In the genomic region with DNA sequence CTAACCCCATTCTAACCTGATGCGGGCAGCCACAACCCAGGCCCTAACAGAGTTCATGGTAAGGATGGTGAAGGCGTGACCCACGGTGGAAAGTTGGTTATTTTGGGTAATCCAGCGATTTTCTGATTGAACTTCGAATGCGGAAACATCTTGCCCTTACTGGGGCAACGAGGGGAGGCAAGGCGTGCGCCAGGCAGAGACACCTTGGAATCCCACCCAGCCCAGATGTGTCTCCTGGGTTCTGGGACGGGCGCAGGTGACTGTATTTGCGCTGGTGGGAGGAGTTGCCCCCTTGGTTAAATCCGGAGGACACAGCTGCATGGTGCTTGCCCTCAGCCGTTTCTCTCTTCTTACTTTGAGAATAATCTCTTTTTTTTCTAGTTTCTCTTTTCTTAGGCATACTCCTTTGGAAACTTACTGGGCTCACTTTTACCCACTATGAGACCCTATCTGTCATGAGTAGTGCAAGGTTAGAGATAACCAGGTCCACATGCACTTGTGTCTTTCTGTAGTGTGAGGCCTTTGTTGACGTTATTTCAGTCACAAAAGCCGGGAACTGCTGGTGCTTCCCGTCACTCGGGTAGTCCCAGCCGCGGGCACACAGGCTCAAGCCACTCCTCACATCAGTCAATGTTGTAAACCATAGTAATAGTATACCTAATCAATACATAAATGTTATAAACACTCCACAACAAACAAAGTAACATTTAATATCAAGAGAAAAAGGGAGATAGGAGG, we compare ENCODE assay signal across 19 cellular contexts.
DNase-seq lines count a peak whose midpoint lies in the region; ATAC-seq and TF ChIP-seq lines count a peak whose summit lies in the region.
"Had no signal": no experiment of that assay in that cellular context is flagged by ENCODE, and none has a peak within 500 bp of the region (broad histone marks: within the 10 kb centered on the region; RNA-seq: fewer than 3 reads in every experiment).

No MANE protein-coding gene starts in this region.

- ATAC-seq in WTC11, result no peak
- peak in 1 of 2 donors; percentile 11 for ATAC-seq in lower lobe of right lung
- no peak for ATAC-seq in HG02870 (IDR thresholded peaks at IDR 0.05; ENCODE audit: unreplicated experiment)
- no peak for ATAC-seq in natural killer cell

- POLR2A ChIA-PET in WTC11 (lab: Charles Lee), result no interaction called here

- H3K27ac Mint-ChIP-seq in WTC11, result peak overlapping the region; percentile 90
- no peak overlapping the region for H3K27ac Mint-ChIP-seq in natural killer cell

- CTCF ChIA-PET in WTC11 (lab: Charles Lee), result no interaction called here

- 74 to 80% methylated on average over 20 of the region's 20 CpGs for WGBS in thyroid gland, 2 donors

- 0 out of 2 replicates have a peak, but pooled peaks cover 2% of the 10 kb centered on the region for H3K36me3 Mint-ChIP-seq in WTC11
- H3K36me3 Mint-ChIP-seq in natural killer cell, result no peaks in the 10 kb centered on the region
- H3K36me3 Mint-ChIP-seq: brain had no signal

- H3K27me3 Mint-ChIP-seq in WTC11 (ENCODE audit: low read depth) (no peaks in the 10 kb centered on the region), natural killer cell (ENCODE audit: low read depth in 2 of 2) (no peaks in the 10 kb centered on the region)
- H3K27me3 Mint-ChIP-seq: brain had no signal

- H3K4me1 Mint-ChIP-seq in WTC11 (peaks cover 67% of the 10 kb centered on the region), natural killer cell (peaks cover 29 to 36% of the 10 kb centered on the region in 2 donors)

- H3K27ac ChIP-seq in lower lobe of right lung (peak overlapping the region; percentile 3), thyroid gland (peak overlapping the region in 2 of 3 donors; percentile 50 to 65)
- H3K27ac ChIP-seq: colonic mucosa, stomach, transverse colon had no signal

- H3K4me3 Mint-ChIP-seq in WTC11, result no peak overlapping the region
- no peak overlapping the region for H3K4me3 Mint-ChIP-seq in natural killer cell
- H3K4me3 Mint-ChIP-seq: brain had no signal

- H3K9me3 ChIP-seq in lower lobe of right lung (no peaks in the 10 kb centered on the region), thyroid gland (no peaks in the 10 kb centered on the region)
- H3K9me3 ChIP-seq: Caco-2, colonic mucosa, stomach, transverse colon had no signal

- TF ChIP-seq CTCF in WTC11 (IDR thresholded peaks at IDR 0.05) (no peak), lower lobe of right lung (IDR thresholded peaks at IDR 0.05) (no peak), thyroid gland (IDR thresholded peaks at IDR 0.05) (no peak), natural killer cell (IDR thresholded peaks at IDR 0.05) (no peak)

- H3K27me3 ChIP-seq in lower lobe of right lung (ENCODE audit: low read depth) (no peaks in the 10 kb centered on the region), thyroid gland (no peaks in the 10 kb centered on the region)
- H3K27me3 ChIP-seq: stomach, transverse colon had no signal

- TF ChIP-seq POLR2A in thyroid gland (IDR thresholded peaks at IDR 0.05), result no peak

- H3K4me1 ChIP-seq in lower lobe of right lung, result peaks cover 44% of the 10 kb centered on the region
- H3K4me1 ChIP-seq in thyroid gland, result peaks cover 8 to 35% of the 10 kb centered on the region in 2 donors
- H3K4me1 ChIP-seq: Caco-2 had no signal

- intact Hi-C loops in lower lobe of right lung (cut with DNase I) (no loop called here), thyroid gland (cut with DNase I) (no loop called here), natural killer cell (cut with micrococcal nuclease) (no loop called here)

- peaks cover 16% of the 10 kb centered on the region for H3K36me3 ChIP-seq in lower lobe of right lung
- H3K36me3 ChIP-seq in thyroid gland, result no peaks in the 10 kb centered on the region
- H3K36me3 ChIP-seq: colonic mucosa, stomach, transverse colon had no signal

- H3K4me3 ChIP-seq in lower lobe of right lung (no peak overlapping the region), thyroid gland (replicated peaks in 1 of 3) (no peak overlapping the region)
- H3K4me3 ChIP-seq: colonic mucosa, transverse colon had no signal

- peak; percentile 73 for DNase-seq in NCI-H510A treated with DMSO at 0.1 percent for 48 hours (lab: John Stamatoyannopoulos, UW)
- no peak for DNase-seq in NCI-H510A (lab: John Stamatoyannopoulos, UW)
- DNase-seq in WTC11 (ENCODE audit: low spot score), result no peak
- no peak for DNase-seq in lower lobe of right lung
- DNase-seq in thyroid gland, result peak in 1 of 2 donors; percentile 13
- no peak for DNase-seq in natural killer cell
- DNase-seq in kidney glomerular epithelial cell (lab: John Stamatoyannopoulos, UW), result no peak
- DNase-seq: activated CD4-positive, CD25-positive, alpha-beta regulatory T cell; activated gamma-delta T cell treated with Interleukin-2 at 50 U/mL for 16 hours; activated T-cell treated with anti-CD3 and anti-CD28 coated beads, Interleukin-2, amount 50 U/mL, for 1 hour; Caco-2; colonic mucosa; GOT3; NCI-H2171; stimulated activated CD4-positive, alpha-beta T cell treated with anti-CD3 and anti-CD28 coated beads, Interleukin-4, amount 100 ng/mL, for 24 hours; transverse colon had no signal

- H3K9me3 Mint-ChIP-seq in WTC11 (no peaks in the 10 kb centered on the region), natural killer cell (no peaks in the 10 kb centered on the region)
- H3K9me3 Mint-ChIP-seq: brain had no signal

TF ChIP-seq in WTC11, 78 proteins besides CTCF, POLR2A, EP300 and RAD21 (continues in another document):
- no peak for TF ChIP-seq TCF7 (CRISPR knock-in tag; IDR thresholded peaks at IDR 0.05; ENCODE audit: low read depth)
- no peak for TF ChIP-seq CBFB (CRISPR knock-in tag; IDR thresholded peaks at IDR 0.05; ENCODE audit: low read depth)
- TF ChIP-seq, protein P1, sequence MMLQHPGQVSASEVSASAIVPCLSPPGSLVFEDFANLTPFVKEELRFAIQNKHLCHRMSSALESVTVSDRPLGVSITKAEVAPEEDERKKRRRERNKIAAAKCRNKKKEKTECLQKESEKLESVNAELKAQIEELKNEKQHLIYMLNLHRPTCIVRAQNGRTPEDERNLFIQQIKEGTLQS (CRISPR knock-in tag; conservative IDR thresholded peaks at IDR 0.05), result no peak
- no peak for TF ChIP-seq JUN (CRISPR knock-in tag; IDR thresholded peaks at IDR 0.05)
- no peak for TF ChIP-seq JAZF1 (CRISPR knock-in tag; IDR thresholded peaks at IDR 0.05)
- TF ChIP-seq, protein P2, sequence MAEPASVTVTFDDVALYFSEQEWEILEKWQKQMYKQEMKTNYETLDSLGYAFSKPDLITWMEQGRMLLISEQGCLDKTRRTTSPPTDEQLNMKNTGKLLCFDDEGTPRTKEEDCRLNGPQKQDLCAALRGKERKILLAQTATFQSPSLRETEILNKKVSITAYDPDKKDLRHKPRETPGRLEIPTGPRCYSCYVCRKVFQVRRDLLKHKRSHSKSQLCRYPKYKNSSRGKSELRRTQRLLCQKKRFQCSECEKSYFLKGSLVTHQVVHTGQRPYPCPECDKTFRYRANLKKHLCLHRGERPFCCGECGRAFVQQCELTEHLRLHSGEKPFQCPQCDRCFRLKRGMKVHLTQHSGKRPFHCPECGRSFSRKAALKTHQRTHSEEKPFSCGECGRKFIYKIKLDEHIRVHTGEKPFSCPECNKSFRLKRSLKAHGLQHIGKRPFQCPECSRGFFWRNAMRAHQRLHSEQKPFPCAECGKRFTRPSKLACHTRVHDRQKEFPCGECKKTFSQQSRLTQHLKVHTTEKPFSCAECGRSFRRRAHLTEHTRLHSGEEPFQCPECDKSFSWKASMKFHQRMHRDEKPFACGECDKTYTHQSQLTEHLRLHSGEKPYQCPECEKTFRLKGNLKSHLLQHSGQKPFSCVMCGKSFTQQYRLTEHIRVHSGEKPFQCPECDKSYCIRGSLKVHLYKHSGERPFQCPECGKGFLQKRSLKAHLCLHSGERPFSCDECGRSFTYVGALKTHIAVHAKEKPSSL (CRISPR knock-in tag; conservative IDR thresholded peaks at IDR 0.05), result no peak
- TF ChIP-seq, protein P3, sequence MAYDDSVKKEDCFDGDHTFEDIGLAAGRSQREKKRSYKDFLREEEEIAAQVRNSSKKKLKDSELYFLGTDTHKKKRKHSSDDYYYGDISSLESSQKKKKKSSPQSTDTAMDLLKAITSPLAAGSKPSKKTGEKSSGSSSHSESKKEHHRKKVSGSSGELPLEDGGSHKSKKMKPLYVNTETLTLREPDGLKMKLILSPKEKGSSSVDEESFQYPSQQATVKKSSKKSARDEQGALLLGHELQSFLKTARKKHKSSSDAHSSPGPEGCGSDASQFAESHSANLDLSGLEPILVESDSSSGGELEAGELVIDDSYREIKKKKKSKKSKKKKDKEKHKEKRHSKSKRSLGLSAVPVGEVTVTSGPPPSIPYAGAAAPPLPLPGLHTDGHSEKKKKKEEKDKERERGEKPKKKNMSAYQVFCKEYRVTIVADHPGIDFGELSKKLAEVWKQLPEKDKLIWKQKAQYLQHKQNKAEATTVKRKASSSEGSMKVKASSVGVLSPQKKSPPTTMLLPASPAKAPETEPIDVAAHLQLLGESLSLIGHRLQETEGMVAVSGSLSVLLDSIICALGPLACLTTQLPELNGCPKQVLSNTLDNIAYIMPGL (CRISPR knock-in tag; IDR thresholded peaks at IDR 0.05), result no peak
- TF ChIP-seq, protein P4, sequence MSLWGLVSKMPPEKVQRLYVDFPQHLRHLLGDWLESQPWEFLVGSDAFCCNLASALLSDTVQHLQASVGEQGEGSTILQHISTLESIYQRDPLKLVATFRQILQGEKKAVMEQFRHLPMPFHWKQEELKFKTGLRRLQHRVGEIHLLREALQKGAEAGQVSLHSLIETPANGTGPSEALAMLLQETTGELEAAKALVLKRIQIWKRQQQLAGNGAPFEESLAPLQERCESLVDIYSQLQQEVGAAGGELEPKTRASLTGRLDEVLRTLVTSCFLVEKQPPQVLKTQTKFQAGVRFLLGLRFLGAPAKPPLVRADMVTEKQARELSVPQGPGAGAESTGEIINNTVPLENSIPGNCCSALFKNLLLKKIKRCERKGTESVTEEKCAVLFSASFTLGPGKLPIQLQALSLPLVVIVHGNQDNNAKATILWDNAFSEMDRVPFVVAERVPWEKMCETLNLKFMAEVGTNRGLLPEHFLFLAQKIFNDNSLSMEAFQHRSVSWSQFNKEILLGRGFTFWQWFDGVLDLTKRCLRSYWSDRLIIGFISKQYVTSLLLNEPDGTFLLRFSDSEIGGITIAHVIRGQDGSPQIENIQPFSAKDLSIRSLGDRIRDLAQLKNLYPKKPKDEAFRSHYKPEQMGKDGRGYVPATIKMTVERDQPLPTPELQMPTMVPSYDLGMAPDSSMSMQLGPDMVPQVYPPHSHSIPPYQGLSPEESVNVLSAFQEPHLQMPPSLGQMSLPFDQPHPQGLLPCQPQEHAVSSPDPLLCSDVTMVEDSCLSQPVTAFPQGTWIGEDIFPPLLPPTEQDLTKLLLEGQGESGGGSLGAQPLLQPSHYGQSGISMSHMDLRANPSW (CRISPR knock-in tag; conservative IDR thresholded peaks at IDR 0.05; ENCODE audit: low read depth), result no peak
- TF ChIP-seq, protein P5, sequence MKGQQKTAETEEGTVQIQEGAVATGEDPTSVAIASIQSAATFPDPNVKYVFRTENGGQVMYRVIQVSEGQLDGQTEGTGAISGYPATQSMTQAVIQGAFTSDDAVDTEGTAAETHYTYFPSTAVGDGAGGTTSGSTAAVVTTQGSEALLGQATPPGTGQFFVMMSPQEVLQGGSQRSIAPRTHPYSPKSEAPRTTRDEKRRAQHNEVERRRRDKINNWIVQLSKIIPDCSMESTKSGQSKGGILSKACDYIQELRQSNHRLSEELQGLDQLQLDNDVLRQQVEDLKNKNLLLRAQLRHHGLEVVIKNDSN (CRISPR knock-in tag; IDR thresholded peaks at IDR 0.05), result no peak
- no peak for TF ChIP-seq NFYB (CRISPR knock-in tag; conservative IDR thresholded peaks at IDR 0.05; ENCODE audit: low read depth)
